In genomic region chr14:96273629-96274028, GRCh38 we compare ENCODE assay signal across 20 cellular contexts. TPM values are rescaled to one million over a fixed set of nuclear protein-coding genes. Genes with fewer than 3 reads are reported as not detected.
A peak's percentile ranks its signal among the peaks of the same experiment; 100 is the strongest.
DNase-seq lines count a peak whose midpoint lies in the region; ATAC-seq, FAIRE-seq and TF ChIP-seq lines count a peak whose summit lies in the region.
"Had no signal": no experiment of that assay in that cellular context is flagged by ENCODE, and none has a peak within 500 bp of the region (broad histone marks: within the 10 kb centered on the region; RNA-seq: fewer than 3 reads in every experiment).

No MANE protein-coding gene starts in this region.

- peaks cover 2% of the 10 kb centered on the region for H3K27me3 Mint-ChIP-seq in neural progenitor cell (ENCODE audit: insufficient read depth, low read depth)

- H3K4me1 ChIP-seq in IMR-90 (ENCODE audit: control insufficient read depth, insufficient read depth, low read length) (peaks cover 22% of the 10 kb centered on the region), esophagus squamous epithelium (peaks cover 19 to 55% (median 29%) of the 10 kb centered on the region in 3 donors), neural progenitor cell (no peaks in the 10 kb centered on the region), small intestine (ENCODE audit: control insufficient read depth in 2 of 2, insufficient read depth in 1 of 2, low read depth in 1 of 2, low read length in 1 of 2) (no peaks in the 10 kb centered on the region), right lobe of liver (peaks cover 0 to 5% (median 0%) of the 10 kb centered on the region in 4 donors)

- DNase-seq in IMR-90 = no peak
- no peak for DNase-seq in esophagus squamous epithelium (lab: John Stamatoyannopoulos, UW)
- DNase-seq in neural progenitor cell (ENCODE audit: low spot score) = no peak
- peak; percentile 16 for DNase-seq in superior temporal gyrus (ENCODE audit: extremely low spot score)
- no peak for DNase-seq in small intestine
- DNase-seq in right lobe of liver = no peak
- DNase-seq: ACHN, AML-193, DMS79 treated with DMSO at 0.1 percent for 48 hours, Kasumi-1, MM.1S, NCI-H1092, NCI-H1436 treated with DMSO at 0.1 percent for 48 hours, Peyer's patch had no signal

- peak overlapping the region; percentile 21 for H3K27ac Mint-ChIP-seq in neural progenitor cell

- dilution Hi-C loops in IMR-90 (cut with HindIII; ENCODE audit: low sequenced_read_pairs, unreplicated experiment) = no loop called here

- H3K18ac ChIP-seq in IMR-90 (ENCODE audit: low read depth, low read length) = peak overlapping the region; percentile 85

- in situ Hi-C loops in IMR-90 (cut with MboI; ENCODE audit: low sequenced_read_pairs) = loop anchor here (5.0 to 25.0 kb wide), 2 partner anchors 171 to 736 kb away; partner anchors contain the start of gene GLRX5

- H3K4ac ChIP-seq in IMR-90 (ENCODE audit: low read depth, low read length) = peak overlapping the region; percentile 93

- H3F3A ChIP-seq in neural progenitor cell (ENCODE audit: low read depth) = no peaks in the 10 kb centered on the region

- CTCF ChIA-PET in IMR-90 (lab: Yijun Ruan, JAX) = interaction anchor here (0.6 to 3.5 kb wide), 5 partner anchors 12 to 173 kb away, joined by 3 to 55 read pairs (median 4); no protein-coding TSS in a partner anchor

- peak overlapping the region; percentile 93 for H4K91ac ChIP-seq in IMR-90 (ENCODE audit: insufficient read depth, low read depth, low read length)

- H4K20me1 ChIP-seq in IMR-90 (ENCODE audit: insufficient read depth, low read length) = no peaks in the 10 kb centered on the region
- H4K20me1 ChIP-seq in neural progenitor cell (ENCODE audit: low read depth) = no peaks in the 10 kb centered on the region

- WGBS in IMR-90 (ENCODE audit: extremely low coverage in 2 of 2, insufficient read length in 1 of 2), 2 experiments = no CpG with 5 or more reads among the region's 5 CpGs
- 72 to 78% methylated on average over 3 to 5 of the region's 5 CpGs for WGBS in esophagus squamous epithelium, 2 donors
- 80 to 90% (median 85%) methylated on average over 5 of the region's 5 CpGs for WGBS in small intestine, 3 donors
- 87% methylated on average over 5 of the region's 5 CpGs for WGBS in right lobe of liver (ENCODE audit: insufficient coverage, low coverage, low lambda C conversion rate, missing lambda C conversion rate)

- H3K27ac ChIP-seq in IMR-90 (ENCODE audit: insufficient read depth, low read length) = peak overlapping the region; percentile 94
- peak overlapping the region in 3 of 4 donors; percentile 14 to 26 (median 14) for H3K27ac ChIP-seq in esophagus squamous epithelium
- no peak overlapping the region for H3K27ac ChIP-seq in neural progenitor cell
- H3K27ac ChIP-seq in small intestine (ENCODE audit: low read depth in 1 of 2, low read length in 1 of 2) = no peak overlapping the region
- no peak overlapping the region for H3K27ac ChIP-seq in right lobe of liver
- H3K27ac ChIP-seq: C4-2B, Peyer's patch had no signal

- peaks cover 0 to 9% of the 10 kb centered on the region in 2 experiments; a peak in 2 of 4 replicates for H3K79me1 ChIP-seq in IMR-90 (ENCODE audit: low read depth in 1 of 2, low read length in 2 of 2)

- FAIRE-seq in small intestine (lab: Jason Lieb, UNC) = no peak
- FAIRE-seq: H1, HTR-8/SVneo had no signal

- peak overlapping the region; percentile 90 for H2BK5ac ChIP-seq in IMR-90 (ENCODE audit: low read depth, low read length, poor library complexity, severe bottlenecking)

- TF ChIP-seq CTCF in IMR-90 (conservative IDR thresholded peaks at IDR 0.05; ENCODE audit: low read depth, low read length) = no peak
- TF ChIP-seq CTCF in esophagus squamous epithelium (IDR thresholded peaks at IDR 0.05) = no peak
- no peak for TF ChIP-seq CTCF in neural progenitor cell (IDR thresholded peaks at IDR 0.05)
- TF ChIP-seq CTCF in right lobe of liver (IDR thresholded peaks at IDR 0.05) = no peak

- H3K4me3 ChIP-seq in IMR-90 (ENCODE audit: insufficient read depth, low read depth, low read length) (no peak overlapping the region), esophagus squamous epithelium (no peak overlapping the region), neural progenitor cell (no peak overlapping the region), small intestine (ENCODE audit: low read depth in 1 of 2, low read length in 2 of 2) (no peak overlapping the region), right lobe of liver (no peak overlapping the region)
- H3K4me3 ChIP-seq: Peyer's patch had no signal

- TF ChIP-seq RAD21 in IMR-90 (IDR thresholded peaks at IDR 0.05; ENCODE audit: low read length) = no peak

- no peak overlapping the region for H3K4me3 Mint-ChIP-seq in neural progenitor cell

- peak overlapping the region; percentile 79 to 92 for H4K8ac ChIP-seq in IMR-90 (ENCODE audit: low read depth in 2 of 2, low read length in 2 of 2)

- H3K79me2 ChIP-seq in neural progenitor cell (ENCODE audit: low read depth) = no peaks in the 10 kb centered on the region

- H3K23ac ChIP-seq in IMR-90 (ENCODE audit: low read depth, low read length) = peak overlapping the region; percentile 19; the same call in 1 of the 2 replicates

- H3K4me1 Mint-ChIP-seq in neural progenitor cell = peaks cover 10% of the 10 kb centered on the region

- H4K5ac ChIP-seq in IMR-90 (ENCODE audit: low read depth, low read length) = peak overlapping the region; percentile 87

- peaks cover 13% of the 10 kb centered on the region for H3K9me1 ChIP-seq in IMR-90 (ENCODE audit: insufficient read depth, low read length)

- BruUV-seq in IMR-90 (replicated peaks; lab: Mats Ljungman, UMichigan) = no TSS peak

- H3K56ac ChIP-seq in IMR-90 (ENCODE audit: extremely low read depth, insufficient read depth, low read length) = peak overlapping the region; percentile 24; the same call in 1 of the 2 replicates

- peak overlapping the region; percentile 94 for H2BK20ac ChIP-seq in IMR-90 (ENCODE audit: low read depth, low read length)

- H2AFZ ChIP-seq in IMR-90 (replicated peaks; ENCODE audit: low read length, poor library complexity) = peak overlapping the region; percentile 27
- H2AFZ ChIP-seq in neural progenitor cell (replicated peaks) = no peak overlapping the region

- peak overlapping the region; percentile 96 for H2BK120ac ChIP-seq in IMR-90 (ENCODE audit: low read depth, low read length)

- H3K9ac ChIP-seq in IMR-90 (ENCODE audit: low read depth, low read length) (peak overlapping the region; percentile 52; the same call in 1 of the 2 replicates), neural progenitor cell (no peak overlapping the region)

- H3K14ac ChIP-seq in IMR-90 (replicated peaks; ENCODE audit: low read depth, low read length) = peak overlapping the region; percentile 72

- H2AK9ac ChIP-seq in IMR-90 (replicated peaks; ENCODE audit: low read depth, low read length, poor library complexity) = no peak overlapping the region

- intact Hi-C loops in IMR-90 (cut with micrococcal nuclease) (no loop called here), esophagus squamous epithelium (cut with DNase I) (loop anchor here (2.0 kb wide), 1 partner anchor 171 kb away; no protein-coding TSS in a partner anchor), right lobe of liver (cut with DNase I) (loop anchor here in 1 of 2 donors (5.0 to 10.0 kb wide), 2 partner anchors 171 to 279 kb away; no protein-coding TSS in a partner anchor)

- POLR2A ChIA-PET in IMR-90 (lab: Charles Lee; ENCODE audit: unreplicated experiment) = interaction anchor here (0.9 to 1.6 kb wide), 2 partner anchors 18 to 169 kb away, joined by 3 to 6 read pairs; partner anchors contain the start of gene BDKRB1

- no peak for TF ChIP-seq POLR2A in IMR-90 (IDR thresholded peaks at IDR 0.05; ENCODE audit: low read depth, low read length)
- TF ChIP-seq POLR2A in esophagus squamous epithelium (IDR thresholded peaks at IDR 0.05) = no peak
- no peak for TF ChIP-seq POLR2A in right lobe of liver (IDR thresholded peaks at IDR 0.05)

- ATAC-seq in IMR-90 (ENCODE audit: low read depth) (no peak), right lobe of liver (no peak), HG03108 (IDR thresholded peaks at IDR 0.05; ENCODE audit: unreplicated experiment) (no peak), HG02642 (IDR thresholded peaks at IDR 0.05; ENCODE audit: poor library complexity, unreplicated experiment) (no peak)

- H2AK5ac ChIP-seq in IMR-90 (ENCODE audit: low read depth, low read length) = peak overlapping the region; percentile 86

- peak overlapping the region; percentile 56 for H2BK15ac ChIP-seq in IMR-90 (ENCODE audit: low read depth, low read length)

- H3K9me3 ChIP-seq in IMR-90 (ENCODE audit: control insufficient read depth, insufficient read depth, low read length) (peaks cover 10% of the 10 kb centered on the region), esophagus squamous epithelium (peaks cover 0 to 13% (median 11%) of the 10 kb centered on the region in 3 donors), neural progenitor cell (ENCODE audit: low read depth) (no peaks in the 10 kb centered on the region), small intestine (ENCODE audit: control insufficient read depth, low read depth) (no peaks in the 10 kb centered on the region), right lobe of liver (no peaks in the 10 kb centered on the region)

- H3K27me3 ChIP-seq in IMR-90 (ENCODE audit: control insufficient read depth, insufficient read depth, low read length) (no peaks in the 10 kb centered on the region), esophagus squamous epithelium (no peaks in the 10 kb centered on the region), neural progenitor cell (no peaks in the 10 kb centered on the region), small intestine (ENCODE audit: control insufficient read depth in 2 of 2, insufficient read depth in 2 of 2, low read length in 2 of 2) (no peaks in the 10 kb centered on the region), right lobe of liver (no peaks in the 10 kb centered on the region)
- H3K27me3 ChIP-seq: Peyer's patch had no signal

- peaks cover 15% of the 10 kb centered on the region for H3K9me3 Mint-ChIP-seq in neural progenitor cell

- peaks cover under 1% of the 10 kb centered on the region for H3K36me3 Mint-ChIP-seq in neural progenitor cell

- H3K36me3 ChIP-seq in IMR-90 (ENCODE audit: control insufficient read depth, insufficient read depth, low read length) (no peaks in the 10 kb centered on the region), esophagus squamous epithelium (no peaks in the 10 kb centered on the region), neural progenitor cell (no peaks in the 10 kb centered on the region), small intestine (ENCODE audit: control insufficient read depth in 2 of 2, insufficient read depth in 2 of 2, low read length in 2 of 2) (no peaks in the 10 kb centered on the region), right lobe of liver (no peaks in the 10 kb centered on the region)
- H3K36me3 ChIP-seq: Peyer's patch had no signal

- no peak overlapping the region for H3K4me2 ChIP-seq in IMR-90 (ENCODE audit: low read depth, low read length)
- no peak overlapping the region for H3K4me2 ChIP-seq in neural progenitor cell

RNA-seq across cellular contexts. Expression of gene BDKRB1, which starts 17.6 kb away (rescaled TPM):
- total RNA-seq in IMR-90 (2012; rRNA removed) (51.4 and 56.5 TPM in 2 replicates), esophagus squamous epithelium (10 to 100 TPM in 1 of 4 donors, 1 to 10 TPM in 3; 4.0 to 12.2 (median 5.7) TPM), neural progenitor cell (ENCODE audit: low replicate concordance) (not detected in 2 replicates), right lobe of liver (under 1 TPM in 1 of 6 experiments, not detected in 5; 0.31 TPM)
- polyA plus RNA-seq in IMR-90 (2012; rRNA removed) (130 and 142 TPM in 2 replicates), small intestine (1 to 10 TPM; 1.1 to 4.3 (median 2.1) TPM)
- polyA plus RNA-seq in IMR-90 (2012; cell fraction: cytosol; rRNA removed) = 48.1 and 276 TPM in 2 replicates
- polyA plus RNA-seq in IMR-90 (2012; cell fraction: nucleus; rRNA removed; ENCODE audit: low replicate concordance) = 226 and 290 TPM in 2 replicates
- total RNA-seq: H1, NCI-H460 had no signal

Comparison
In these comparisons a context has a peak if more than half of its experiments do, and no peak if none do; other contexts are left out.
1. H3K27ac ChIP-seq: peak in IMR-90 (single experiment) and esophagus squamous epithelium (3 of 4); none in neural progenitor cell (single experiment), small intestine (0 of 2) and right lobe of liver (0 of 3).